Comparison of ENCODE assay signal across 1 cellular context in genomic region chr18:58125183-58125582, GRCh38.
TF ChIP-seq lines count a peak whose summit lies in the region.

No MANE protein-coding gene starts in this region.

TF ChIP-seq in HCT116, 20 proteins besides CTCF, POLR2A, EP300 and RAD21 (continued from another document):
- TF ChIP-seq, protein P1, sequence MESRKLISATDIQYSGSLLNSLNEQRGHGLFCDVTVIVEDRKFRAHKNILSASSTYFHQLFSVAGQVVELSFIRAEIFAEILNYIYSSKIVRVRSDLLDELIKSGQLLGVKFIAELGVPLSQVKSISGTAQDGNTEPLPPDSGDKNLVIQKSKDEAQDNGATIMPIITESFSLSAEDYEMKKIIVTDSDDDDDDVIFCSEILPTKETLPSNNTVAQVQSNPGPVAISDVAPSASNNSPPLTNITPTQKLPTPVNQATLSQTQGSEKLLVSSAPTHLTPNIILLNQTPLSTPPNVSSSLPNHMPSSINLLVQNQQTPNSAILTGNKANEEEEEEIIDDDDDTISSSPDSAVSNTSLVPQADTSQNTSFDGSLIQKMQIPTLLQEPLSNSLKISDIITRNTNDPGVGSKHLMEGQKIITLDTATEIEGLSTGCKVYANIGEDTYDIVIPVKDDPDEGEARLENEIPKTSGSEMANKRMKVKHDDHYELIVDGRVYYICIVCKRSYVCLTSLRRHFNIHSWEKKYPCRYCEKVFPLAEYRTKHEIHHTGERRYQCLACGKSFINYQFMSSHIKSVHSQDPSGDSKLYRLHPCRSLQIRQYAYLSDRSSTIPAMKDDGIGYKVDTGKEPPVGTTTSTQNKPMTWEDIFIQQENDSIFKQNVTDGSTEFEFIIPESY (IDR thresholded peaks at IDR 0.05; ENCODE audit: extremely low read depth, insufficient replicate concordance, low read length): no peak
- TF ChIP-seq, protein P2, sequence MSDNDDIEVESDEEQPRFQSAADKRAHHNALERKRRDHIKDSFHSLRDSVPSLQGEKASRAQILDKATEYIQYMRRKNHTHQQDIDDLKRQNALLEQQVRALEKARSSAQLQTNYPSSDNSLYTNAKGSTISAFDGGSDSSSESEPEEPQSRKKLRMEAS (IDR thresholded peaks at IDR 0.05): no peak
- TF ChIP-seq YY1 (IDR thresholded peaks at IDR 0.05; ENCODE audit: extremely low read depth, insufficient replicate concordance, low read depth, low read length): no peak
- TF ChIP-seq FOSL1 (IDR thresholded peaks at IDR 0.05; ENCODE audit: low read depth): no peak
- TF ChIP-seq REST (IDR thresholded peaks at IDR 0.05; ENCODE audit: low read depth): no peak
- TF ChIP-seq EGR1 (IDR thresholded peaks at IDR 0.05; ENCODE audit: low read depth): no peak
- TF ChIP-seq ZFX (IDR thresholded peaks at IDR 0.05): no peak
- TF ChIP-seq CBX3 (IDR thresholded peaks at IDR 0.05; ENCODE audit: low read depth): no peak
